Comparison of ENCODE assay signal across 24 cellular contexts in the genomic region with DNA sequence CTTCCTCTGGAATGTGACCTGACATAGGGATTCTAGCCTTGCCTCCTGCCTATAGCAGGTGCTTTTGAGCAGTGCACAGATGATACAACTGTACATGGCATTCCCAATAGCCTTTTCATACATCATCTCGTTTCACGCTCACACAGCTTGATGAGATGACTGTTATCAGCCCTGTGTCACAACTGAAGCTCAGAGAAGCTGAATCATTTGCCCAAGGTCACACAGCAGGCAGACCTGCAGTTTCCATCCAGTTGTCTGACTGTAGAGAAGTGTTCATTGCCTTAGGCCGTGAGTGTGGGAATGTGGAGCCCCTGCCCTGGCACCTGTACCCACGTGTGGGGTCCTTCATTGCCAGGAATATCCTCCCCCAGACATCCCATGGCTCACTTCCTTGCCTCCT. TPM values are rescaled to one million over a fixed set of nuclear protein-coding genes. Genes with fewer than 3 reads are reported as not detected.
"Had no signal": no experiment of that assay in that cellular context is flagged by ENCODE, and none has a peak within 500 bp of the region (broad histone marks: within the 10 kb centered on the region; RNA-seq: fewer than 3 reads in every experiment).

No MANE protein-coding gene starts in this region.

- H3K79me2 ChIP-seq: hepatocyte had no signal

- ATAC-seq: activated T-helper 17 cell treated with anti-CD3 and anti-CD28 coated beads, Interleukin-2, amount 50 U/mL, for 72 hours; foreskin keratinocyte; left cardiac atrium; natural killer cell treated with Interleukin-12 subunit alpha and Interleukin-12 subunit beta and Interleukin-15 and Interleukin-18, amount 100 ng/mL, for 72 hours; WTC11 had no signal

- H3K4me2 ChIP-seq: hepatocyte had no signal

- H3K4me3 ChIP-seq: adrenal gland, breast epithelium, hepatocyte, prostate gland, thoracic aorta had no signal

- FAIRE-seq: astrocyte, islet of Langerhans had no signal

- H3K9me3 ChIP-seq: adrenal gland, prostate gland had no signal

- DNase-seq: activated CD8-positive, alpha-beta memory T cell treated with anti-CD3 and anti-CD28 coated beads for 24 hours; activated CD8-positive, alpha-beta memory T cell treated with anti-CD3 and anti-CD28 coated beads, Interleukin-2, amount 50 U/mL, for 4 hours; activated naive CD4-positive, alpha-beta T cell; activated T-cell treated with anti-CD3 and anti-CD28 coated beads, Interleukin-2, amount 50 U/mL, for 24 hours; cortex of kidney; erythroblast; foreskin keratinocyte; left cardiac atrium; midbrain; stimulated activated CD4-positive, alpha-beta T cell treated with anti-CD3 and anti-CD28 coated beads, Interleukin-4, amount 100 ng/mL, for 24 hours; stimulated activated naive CD4-positive, alpha-beta T cell treated with Interleukin-2 at 50 U/mL for 16 hours; T-helper 9 cell had no signal

- H3K4me1 ChIP-seq: breast epithelium, foreskin keratinocyte, prostate gland had no signal

- H2AFZ ChIP-seq: hepatocyte had no signal

- H3K27ac ChIP-seq: breast epithelium, foreskin keratinocyte, hepatocyte, prostate gland, thoracic aorta had no signal

- H3K27me3 ChIP-seq: breast epithelium had no signal

- H3K36me3 ChIP-seq: adrenal gland, breast epithelium, prostate gland, thoracic aorta had no signal

RNA-seq across cellular contexts. Expression of a gene that starts 20.1 kb away (rescaled TPM):
- total RNA-seq: foreskin keratinocyte; natural killer cell treated with Interleukin-12 subunit alpha and Interleukin-12 subunit beta and Interleukin-15 and Interleukin-18, amount 100 ng/mL, for 72 hours; T-helper 1 cell treated with Interleukin-12 subunit alpha and Interleukin-12 subunit beta and Interleukin-4 antibody, amounts not matched to agents 30 ng/mL and 1 ng/mL, for 36 hours had no signal

RNA-seq across cellular contexts. Expression of a gene that starts 53.5 kb away (rescaled TPM):
- total RNA-seq: activated T-helper 17 cell treated with anti-CD3 and anti-CD28 coated beads, Interleukin-2, amount 50 U/mL, for 72 hours; left cardiac atrium; natural killer cell treated with Interleukin-12 subunit alpha and Interleukin-12 subunit beta and Interleukin-15 and Interleukin-18, amount 100 ng/mL, for 72 hours; osteocyte; T-helper 1 cell treated with Interleukin-12 subunit alpha and Interleukin-12 subunit beta and Interleukin-4 antibody, amounts not matched to agents 30 ng/mL and 1 ng/mL, for 36 hours had no signal
